In genomic region chr15:69522361-69522760, GRCh38 we compare ENCODE assay signal across 27 cellular contexts.
"Had no signal": no experiment of that assay in that cellular context is flagged by ENCODE, and none has a peak within 500 bp of the region (broad histone marks: within the 10 kb centered on the region; RNA-seq: fewer than 3 reads in every experiment).

No MANE protein-coding gene starts in this region.

- H3K4me3 Mint-ChIP-seq: activated CD4-positive, alpha-beta T cell treated with anti-CD3 and anti-CD28 coated beads, Interleukin-2, amount 10 ng/mL, durations not matched to agents 7 days and 5 days; activated CD8-positive, alpha-beta T cell treated with anti-CD3 and anti-CD28 coated beads, Interleukin-2, amount 10 ng/mL, durations not matched to agents 7 days and 5 days; activated naive CD4-positive, alpha-beta T cell treated with anti-CD3 and anti-CD28 coated beads, Interleukin-2, amount 10 ng/mL, durations not matched to agents 7 days and 5 days; activated naive CD8-positive, alpha-beta T cell treated with anti-CD3 and anti-CD28 coated beads, Interleukin-2, amount 50 U/mL, for 24 hours; activated T-cell treated with anti-CD3 and anti-CD28 coated beads, Interleukin-2, amount 50 U/mL, for 24 hours; brain; central memory CD8-positive, alpha-beta T cell; endodermal cell; nephron progenitor cell; stimulated activated naive CD8-positive, alpha-beta T cell treated with anti-CD3 and anti-CD28 coated beads, Interleukin-15, Interleukin-2, amounts not matched to agents 100 ng/mL and 50 ng/mL, for 24 hours had no signal

- H3K27ac ChIP-seq: colonic mucosa, skin epidermis, suprapubic skin, transverse colon, vagina had no signal

- H3K4me1 Mint-ChIP-seq: activated naive CD4-positive, alpha-beta T cell treated with anti-CD3 and anti-CD28 coated beads, Interleukin-2, amount 10 ng/mL, durations not matched to agents 7 days and 5 days; central memory CD8-positive, alpha-beta T cell had no signal

- H3K36me3 ChIP-seq: colonic mucosa, suprapubic skin, transverse colon, vagina had no signal

- H3K27ac Mint-ChIP-seq: activated CD4-positive, alpha-beta T cell treated with anti-CD3 and anti-CD28 coated beads, Interleukin-2, amount 10 ng/mL, durations not matched to agents 7 days and 5 days; activated CD8-positive, alpha-beta T cell treated with anti-CD3 and anti-CD28 coated beads, Interleukin-2, amount 10 ng/mL, durations not matched to agents 7 days and 5 days; activated naive CD4-positive, alpha-beta T cell treated with anti-CD3 and anti-CD28 coated beads, Interleukin-2, amount 10 ng/mL, durations not matched to agents 7 days and 5 days; activated naive CD8-positive, alpha-beta T cell treated with anti-CD3 and anti-CD28 coated beads, Interleukin-2, amount 50 U/mL, for 24 hours; activated T-cell treated with anti-CD3 and anti-CD28 coated beads, Interleukin-2, amount 50 U/mL, for 24 hours; endodermal cell; nephron progenitor cell; progenitor cell of endocrine pancreas; stimulated activated naive CD8-positive, alpha-beta T cell treated with anti-CD3 and anti-CD28 coated beads, Interleukin-15, Interleukin-2, amounts not matched to agents 100 ng/mL and 50 ng/mL, for 24 hours had no signal

- H3K27me3 ChIP-seq: colonic mucosa, transverse colon, vagina had no signal

- H3K36me3 Mint-ChIP-seq: activated naive CD4-positive, alpha-beta T cell treated with anti-CD3 and anti-CD28 coated beads, Interleukin-2, amount 10 ng/mL, durations not matched to agents 7 days and 5 days; brain had no signal

- H3K4me1 ChIP-seq: vagina had no signal

- ATAC-seq: right cardiac atrium had no signal

- H3K9me3 ChIP-seq: colonic mucosa, suprapubic skin, transverse colon, vagina had no signal

- H3K9me3 Mint-ChIP-seq: activated CD4-positive, alpha-beta T cell treated with anti-CD3 and anti-CD28 coated beads, Interleukin-2, amount 10 ng/mL, durations not matched to agents 7 days and 5 days; activated naive CD4-positive, alpha-beta T cell treated with anti-CD3 and anti-CD28 coated beads, Interleukin-2, amount 10 ng/mL, durations not matched to agents 7 days and 5 days; activated naive CD8-positive, alpha-beta T cell treated with anti-CD3 and anti-CD28 coated beads, Interleukin-2, amount 50 U/mL, for 24 hours; activated T-cell treated with anti-CD3 and anti-CD28 coated beads, Interleukin-2, amount 50 U/mL, for 24 hours; central memory CD8-positive, alpha-beta T cell; nephron progenitor cell; stimulated activated naive CD8-positive, alpha-beta T cell treated with anti-CD3 and anti-CD28 coated beads, Interleukin-15, Interleukin-2, amounts not matched to agents 100 ng/mL and 50 ng/mL, for 24 hours had no signal

- DNase-seq: activated CD4-positive, alpha-beta T cell treated with anti-CD3 and anti-CD28 coated beads, Interleukin-2, amount 10 ng/mL, durations not matched to agents 7 days and 5 days; activated CD4-positive, CD25-positive, alpha-beta regulatory T cell; activated CD8-positive, alpha-beta T cell treated with anti-CD3 and anti-CD28 coated beads, Interleukin-2, amount 10 ng/mL, durations not matched to agents 7 days and 5 days; activated naive CD4-positive, alpha-beta T cell treated with anti-CD3 and anti-CD28 coated beads, Interleukin-2, amount 10 ng/mL, durations not matched to agents 7 days and 5 days; activated naive CD8-positive, alpha-beta T cell treated with anti-CD3 and anti-CD28 coated beads, Interleukin-2, amount 50 U/mL, for 24 hours; activated T-cell treated with anti-CD3 and anti-CD28 coated beads, Interleukin-2, amount 50 U/mL, for 24 hours; anterior cingulate cortex; colonic mucosa; endodermal cell; erythroblast; hypothalamus; islet precursor cell; midbrain; nephron progenitor cell; right cardiac atrium; stimulated activated CD4-positive, alpha-beta T cell treated with anti-CD3 and anti-CD28 coated beads, Interleukin-15, amount 100 ng/mL, for 24 hours; stimulated activated CD4-positive, alpha-beta T cell treated with anti-CD3 and anti-CD28 coated beads, Interleukin-2, amount 100 ng/mL, for 48 hours; T-helper 9 cell; transverse colon had no signal

- H3K4me3 ChIP-seq: colonic mucosa, lung, skin epidermis, suprapubic skin, transverse colon, vagina had no signal
